ENCODE assay signal across 1 cellular context in genomic region chr1:236795035-236795756, GRCh38.
TF ChIP-seq lines count a peak whose summit lies in the region.

Gene MTR (plus strand): TSS chr1:236795292. CDS start chr1:236795704, 412 bp downstream.

TF ChIP-seq in HepG2, 621 proteins besides CTCF, POLR2A, EP300 and RAD21 (continued from another document and continues in another):
- TF ChIP-seq MNT (IDR thresholded peaks at IDR 0.05): peak; percentile 4
- no peak for TF ChIP-seq ZKSCAN5 (CRISPR knock-in tag; IDR thresholded peaks at IDR 0.05)
- no peak for TF ChIP-seq FOXK2 (IDR thresholded peaks at IDR 0.05)
- TF ChIP-seq RBFOX2 (IDR thresholded peaks at IDR 0.05; ENCODE audit: low read depth, low read length): peak; percentile 93
- TF ChIP-seq, protein P1, sequence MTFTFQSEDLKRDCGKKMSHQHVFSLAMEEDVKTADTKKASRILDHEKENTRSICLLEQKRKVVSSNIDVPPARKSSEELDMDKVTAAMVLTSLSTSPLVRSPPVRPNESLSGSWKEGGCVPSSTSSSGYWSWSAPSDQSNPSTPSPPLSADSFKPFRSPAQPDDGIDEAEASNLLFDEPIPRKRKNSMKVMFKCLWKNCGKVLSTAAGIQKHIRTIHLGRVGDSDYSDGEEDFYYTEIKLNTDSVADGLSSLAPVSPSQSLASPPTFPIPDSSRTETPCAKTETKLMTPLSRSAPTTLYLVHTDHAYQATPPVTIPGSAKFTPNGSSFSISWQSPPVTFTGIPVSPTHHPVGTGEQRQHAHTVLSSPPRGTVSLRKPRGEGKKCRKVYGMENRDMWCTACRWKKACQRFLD (CRISPR knock-in tag; IDR thresholded peaks at IDR 0.05; ENCODE audit: borderline replicate concordance): peak; percentile 95
- TF ChIP-seq ZNF510 (CRISPR knock-in tag; IDR thresholded peaks at IDR 0.05; ENCODE audit: low read depth): peak; percentile 51; the same call in 1 of the 2 replicates
- peak; percentile 57; the same call in 1 of the 2 replicates for TF ChIP-seq ZNF292 (CRISPR knock-in tag; IDR thresholded peaks at IDR 0.05; ENCODE audit: borderline replicate concordance, low read depth)
- TF ChIP-seq TCF7L2 (IDR thresholded peaks at IDR 0.05; ENCODE audit: low read depth, low read length): no peak
- TF ChIP-seq MXD3 (CRISPR knock-in tag; IDR thresholded peaks at IDR 0.05): peak; percentile 79
- TF ChIP-seq RFX1 (IDR thresholded peaks at IDR 0.05): no peak
- TF ChIP-seq ZFP36 (IDR thresholded peaks at IDR 0.05; ENCODE audit: borderline replicate concordance, low read depth, low read length, partially characterized antibody): no peak
- 0 out of 2 replicates have a peak, but pooled peaks have one; percentile 52 for TF ChIP-seq ZBTB44 (CRISPR knock-in tag; IDR thresholded peaks at IDR 0.05)
- TF ChIP-seq, protein P2, sequence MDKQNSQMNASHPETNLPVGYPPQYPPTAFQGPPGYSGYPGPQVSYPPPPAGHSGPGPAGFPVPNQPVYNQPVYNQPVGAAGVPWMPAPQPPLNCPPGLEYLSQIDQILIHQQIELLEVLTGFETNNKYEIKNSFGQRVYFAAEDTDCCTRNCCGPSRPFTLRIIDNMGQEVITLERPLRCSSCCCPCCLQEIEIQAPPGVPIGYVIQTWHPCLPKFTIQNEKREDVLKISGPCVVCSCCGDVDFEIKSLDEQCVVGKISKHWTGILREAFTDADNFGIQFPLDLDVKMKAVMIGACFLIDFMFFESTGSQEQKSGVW (CRISPR knock-in tag; IDR thresholded peaks at IDR 0.05; ENCODE audit: borderline replicate concordance): peak; percentile 87; the same call in 1 of the 2 replicates
- peak; percentile 84 for TF ChIP-seq PHF20 (CRISPR knock-in tag; IDR thresholded peaks at IDR 0.05)
- TF ChIP-seq NBN (conservative IDR thresholded peaks at IDR 0.05): no peak
- peak; percentile 94 for TF ChIP-seq ZNF563 (CRISPR knock-in tag; IDR thresholded peaks at IDR 0.05)
- peak; percentile 58; the same call in 1 of the 2 replicates for TF ChIP-seq ARNTL (CRISPR knock-in tag; IDR thresholded peaks at IDR 0.05)
- TF ChIP-seq ZFP91 (CRISPR knock-in tag; IDR thresholded peaks at IDR 0.05; ENCODE audit: borderline replicate concordance): peak; percentile 93
- TF ChIP-seq HCFC1 (IDR thresholded peaks at IDR 0.05; ENCODE audit: low read depth, low read length): peak; percentile 93
- TF ChIP-seq RXRA (CRISPR knock-in tag; IDR thresholded peaks at IDR 0.05): peak; percentile 51
- TF ChIP-seq, protein P3, sequence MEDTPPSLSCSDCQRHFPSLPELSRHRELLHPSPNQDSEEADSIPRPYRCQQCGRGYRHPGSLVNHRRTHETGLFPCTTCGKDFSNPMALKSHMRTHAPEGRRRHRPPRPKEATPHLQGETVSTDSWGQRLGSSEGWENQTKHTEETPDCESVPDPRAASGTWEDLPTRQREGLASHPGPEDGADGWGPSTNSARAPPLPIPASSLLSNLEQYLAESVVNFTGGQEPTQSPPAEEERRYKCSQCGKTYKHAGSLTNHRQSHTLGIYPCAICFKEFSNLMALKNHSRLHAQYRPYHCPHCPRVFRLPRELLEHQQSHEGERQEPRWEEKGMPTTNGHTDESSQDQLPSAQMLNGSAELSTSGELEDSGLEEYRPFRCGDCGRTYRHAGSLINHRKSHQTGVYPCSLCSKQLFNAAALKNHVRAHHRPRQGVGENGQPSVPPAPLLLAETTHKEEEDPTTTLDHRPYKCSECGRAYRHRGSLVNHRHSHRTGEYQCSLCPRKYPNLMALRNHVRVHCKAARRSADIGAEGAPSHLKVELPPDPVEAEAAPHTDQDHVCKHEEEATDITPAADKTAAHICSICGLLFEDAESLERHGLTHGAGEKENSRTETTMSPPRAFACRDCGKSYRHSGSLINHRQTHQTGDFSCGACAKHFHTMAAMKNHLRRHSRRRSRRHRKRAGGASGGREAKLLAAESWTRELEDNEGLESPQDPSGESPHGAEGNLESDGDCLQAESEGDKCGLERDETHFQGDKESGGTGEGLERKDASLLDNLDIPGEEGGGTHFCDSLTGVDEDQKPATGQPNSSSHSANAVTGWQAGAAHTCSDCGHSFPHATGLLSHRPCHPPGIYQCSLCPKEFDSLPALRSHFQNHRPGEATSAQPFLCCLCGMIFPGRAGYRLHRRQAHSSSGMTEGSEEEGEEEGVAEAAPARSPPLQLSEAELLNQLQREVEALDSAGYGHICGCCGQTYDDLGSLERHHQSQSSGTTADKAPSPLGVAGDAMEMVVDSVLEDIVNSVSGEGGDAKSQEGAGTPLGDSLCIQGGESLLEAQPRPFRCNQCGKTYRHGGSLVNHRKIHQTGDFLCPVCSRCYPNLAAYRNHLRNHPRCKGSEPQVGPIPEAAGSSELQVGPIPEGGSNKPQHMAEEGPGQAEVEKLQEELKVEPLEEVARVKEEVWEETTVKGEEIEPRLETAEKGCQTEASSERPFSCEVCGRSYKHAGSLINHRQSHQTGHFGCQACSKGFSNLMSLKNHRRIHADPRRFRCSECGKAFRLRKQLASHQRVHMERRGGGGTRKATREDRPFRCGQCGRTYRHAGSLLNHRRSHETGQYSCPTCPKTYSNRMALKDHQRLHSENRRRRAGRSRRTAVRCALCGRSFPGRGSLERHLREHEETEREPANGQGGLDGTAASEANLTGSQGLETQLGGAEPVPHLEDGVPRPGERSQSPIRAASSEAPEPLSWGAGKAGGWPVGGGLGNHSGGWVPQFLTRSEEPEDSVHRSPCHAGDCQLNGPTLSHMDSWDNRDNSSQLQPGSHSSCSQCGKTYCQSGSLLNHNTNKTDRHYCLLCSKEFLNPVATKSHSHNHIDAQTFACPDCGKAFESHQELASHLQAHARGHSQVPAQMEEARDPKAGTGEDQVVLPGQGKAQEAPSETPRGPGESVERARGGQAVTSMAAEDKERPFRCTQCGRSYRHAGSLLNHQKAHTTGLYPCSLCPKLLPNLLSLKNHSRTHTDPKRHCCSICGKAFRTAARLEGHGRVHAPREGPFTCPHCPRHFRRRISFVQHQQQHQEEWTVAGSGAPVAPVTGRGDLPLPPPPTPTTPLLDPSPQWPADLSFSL (CRISPR knock-in tag; IDR thresholded peaks at IDR 0.05): 0 out of 2 replicates have a peak, but pooled peaks have one; percentile 64
- 0 out of 2 replicates have a peak, but pooled peaks have one; percentile 18 for TF ChIP-seq ETV6 (CRISPR knock-in tag; conservative IDR thresholded peaks at IDR 0.05)
- no peak for TF ChIP-seq ZNF550 (CRISPR knock-in tag; IDR thresholded peaks at IDR 0.05; ENCODE audit: borderline replicate concordance)
- TF ChIP-seq RFX3 (CRISPR knock-in tag; IDR thresholded peaks at IDR 0.05): no peak
- 0 out of 2 replicates have a peak, but pooled peaks have one; percentile 46 for TF ChIP-seq KLF6 (CRISPR knock-in tag; IDR thresholded peaks at IDR 0.05)
- peak; percentile 69; the same call in 1 of the 2 replicates for TF ChIP-seq ZNF180 (CRISPR knock-in tag; IDR thresholded peaks at IDR 0.05; ENCODE audit: borderline replicate concordance, low read depth)
- TF ChIP-seq BRD4 (CRISPR knock-in tag; IDR thresholded peaks at IDR 0.05): peak; percentile 80; the same call in 1 of the 2 replicates
- TF ChIP-seq ELF4 (CRISPR knock-in tag; IDR thresholded peaks at IDR 0.05; ENCODE audit: borderline replicate concordance): peak; percentile 58; the same call in 1 of the 2 replicates
- peak; percentile 94 for TF ChIP-seq KAT8 (CRISPR knock-in tag; IDR thresholded peaks at IDR 0.05)
- TF ChIP-seq, protein P4, sequence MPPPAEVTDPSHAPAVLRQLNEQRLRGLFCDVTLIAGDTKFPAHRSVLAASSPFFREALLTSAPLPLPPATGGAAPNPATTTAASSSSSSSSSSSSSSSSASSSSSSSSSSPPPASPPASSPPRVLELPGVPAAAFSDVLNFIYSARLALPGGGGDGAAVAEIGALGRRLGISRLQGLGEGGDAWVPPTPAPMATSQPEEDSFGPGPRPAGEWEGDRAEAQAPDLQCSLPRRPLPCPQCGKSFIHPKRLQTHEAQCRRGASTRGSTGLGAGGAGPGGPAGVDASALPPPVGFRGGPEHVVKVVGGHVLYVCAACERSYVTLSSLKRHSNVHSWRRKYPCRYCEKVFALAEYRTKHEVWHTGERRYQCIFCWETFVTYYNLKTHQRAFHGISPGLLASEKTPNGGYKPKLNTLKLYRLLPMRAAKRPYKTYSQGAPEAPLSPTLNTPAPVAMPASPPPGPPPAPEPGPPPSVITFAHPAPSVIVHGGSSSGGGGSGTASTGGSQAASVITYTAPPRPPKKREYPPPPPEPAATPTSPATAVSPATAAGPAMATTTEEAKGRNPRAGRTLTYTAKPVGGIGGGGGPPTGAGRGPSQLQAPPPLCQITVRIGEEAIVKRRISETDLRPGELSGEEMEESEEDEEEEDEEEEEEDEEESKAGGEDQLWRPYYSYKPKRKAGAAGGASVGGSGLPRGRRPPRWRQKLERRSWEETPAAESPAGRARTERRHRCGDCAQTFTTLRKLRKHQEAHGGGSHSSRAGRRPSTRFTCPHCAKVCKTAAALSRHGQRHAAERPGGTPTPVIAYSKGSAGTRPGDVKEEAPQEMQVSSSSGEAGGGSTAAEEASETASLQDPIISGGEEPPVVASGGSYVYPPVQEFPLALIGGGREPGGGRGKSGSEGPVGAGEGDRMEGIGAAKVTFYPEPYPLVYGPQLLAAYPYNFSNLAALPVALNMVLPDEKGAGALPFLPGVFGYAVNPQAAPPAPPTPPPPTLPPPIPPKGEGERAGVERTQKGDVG (CRISPR knock-in tag; IDR thresholded peaks at IDR 0.05; ENCODE audit: borderline replicate concordance): peak; percentile 88; the same call in 1 of the 2 replicates
- TF ChIP-seq, protein P5, sequence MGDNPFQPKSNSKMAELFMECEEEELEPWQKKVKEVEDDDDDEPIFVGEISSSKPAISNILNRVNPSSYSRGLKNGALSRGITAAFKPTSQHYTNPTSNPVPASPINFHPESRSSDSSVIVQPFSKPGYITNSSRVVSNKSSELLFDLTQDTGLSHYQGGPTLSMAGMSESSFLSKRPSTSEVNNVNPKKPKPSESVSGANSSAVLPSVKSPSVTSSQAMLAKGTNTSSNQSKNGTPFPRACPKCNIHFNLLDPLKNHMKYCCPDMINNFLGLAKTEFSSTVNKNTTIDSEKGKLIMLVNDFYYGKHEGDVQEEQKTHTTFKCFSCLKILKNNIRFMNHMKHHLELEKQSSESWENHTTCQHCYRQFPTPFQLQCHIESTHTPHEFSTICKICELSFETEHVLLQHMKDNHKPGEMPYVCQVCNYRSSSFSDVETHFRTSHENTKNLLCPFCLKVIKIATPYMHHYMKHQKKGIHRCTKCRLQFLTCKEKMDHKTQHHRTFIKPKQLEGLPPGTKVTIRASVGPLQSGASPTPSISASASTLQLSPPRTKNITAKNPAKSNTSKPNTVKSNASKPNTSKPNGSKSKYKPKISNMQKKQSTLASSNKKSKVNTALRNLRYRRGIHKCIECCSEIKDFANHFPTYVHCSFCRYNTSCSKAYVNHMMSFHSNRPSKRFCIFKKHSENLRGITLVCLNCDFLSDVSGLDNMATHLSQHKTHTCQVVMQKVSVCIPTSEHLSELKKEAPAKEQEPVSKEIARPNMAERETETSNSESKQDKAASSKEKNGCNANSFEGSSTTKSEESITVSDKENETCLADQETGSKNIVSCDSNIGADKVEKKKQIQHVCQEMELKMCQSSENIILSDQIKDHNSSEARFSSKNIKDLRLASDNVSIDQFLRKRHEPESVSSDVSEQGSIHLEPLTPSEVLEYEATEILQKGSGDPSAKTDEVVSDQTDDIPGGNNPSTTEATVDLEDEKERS (CRISPR knock-in tag; IDR thresholded peaks at IDR 0.05): peak; percentile 48; the same call in 1 of the 2 replicates
- peak; percentile 74; the same call in 1 of the 2 replicates for TF ChIP-seq ZFYVE20 (CRISPR knock-in tag; IDR thresholded peaks at IDR 0.05; ENCODE audit: borderline replicate concordance, low read depth)
- no peak for TF ChIP-seq HNRNPLL (IDR thresholded peaks at IDR 0.05; ENCODE audit: low read depth, low read length, poor library complexity, severe bottlenecking)
- peak; percentile 80; the same call in 1 of the 2 replicates for TF ChIP-seq ZNF724P (CRISPR knock-in tag; IDR thresholded peaks at IDR 0.05; ENCODE audit: borderline replicate concordance)
